ENCODE assay signal across 14 cellular contexts in the genomic region with DNA sequence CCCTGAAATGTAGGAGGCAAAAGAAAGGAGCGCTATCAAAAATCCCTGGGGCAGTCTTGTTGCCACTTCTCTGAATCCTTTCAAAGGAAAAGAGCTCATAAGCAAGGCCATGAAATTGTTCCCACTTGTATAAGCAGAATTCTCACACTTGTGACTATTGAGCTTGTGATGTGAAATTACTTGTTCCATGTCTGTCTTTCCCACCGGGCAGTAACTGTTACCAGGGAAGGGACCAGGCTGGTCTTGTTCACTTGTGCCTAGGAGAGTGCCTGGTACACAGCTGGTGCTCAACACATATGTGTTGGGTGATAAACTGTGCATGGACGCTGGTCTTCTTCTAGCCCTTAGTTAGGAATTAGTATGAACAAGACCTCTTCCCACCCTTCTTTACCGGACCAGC.
A peak's percentile ranks its signal among the peaks of the same experiment; 100 is the strongest.
DNase-seq lines count a peak whose midpoint lies in the region; ATAC-seq and TF ChIP-seq lines count a peak whose summit lies in the region.
"Had no signal": no experiment of that assay in that cellular context is flagged by ENCODE, and none has a peak within 500 bp of the region (broad histone marks: within the 10 kb centered on the region; RNA-seq: fewer than 3 reads in every experiment).

No MANE protein-coding gene starts in this region.

- ATAC-seq in heart right ventricle (peak in 3 of 8 donors; percentile 1 to 20 (median 5)), sciatic nerve (peak; percentile 57), GM19463 (IDR thresholded peaks at IDR 0.05; ENCODE audit: unreplicated experiment) (no peak)

- intact Hi-C loops in heart right ventricle (cut with DNase I) (no loop called here), cardiac septum (cut with DNase I) (loop anchor here (2.0 to 5.0 kb wide), 2 partner anchors 51 to 100 kb away; no protein-coding TSS in a partner anchor), left ventricle myocardium inferior (cut with micrococcal nuclease) (no loop called here), sciatic nerve (cut with DNase I) (no loop called here), vagina (cut with DNase I) (no loop called here)

- peak overlapping the region; percentile 30 to 83 (median 76) for H3K27ac ChIP-seq in heart right ventricle
- H3K27ac ChIP-seq in left ventricle myocardium inferior (replicated peaks), result peak overlapping the region; percentile 74
- H3K27ac ChIP-seq in vagina, result peak overlapping the region; percentile 89
- H3K27ac ChIP-seq: right lobe of liver, WERI-Rb-1 had no signal

- 77 to 80% methylated on average over 4 of the region's 4 CpGs for WGBS in heart right ventricle, 2 donors

- H3K27me3 ChIP-seq in heart right ventricle, result no peaks in the 10 kb centered on the region
- H3K27me3 ChIP-seq in left ventricle myocardium inferior (ENCODE audit: low read depth), result no peaks in the 10 kb centered on the region
- H3K27me3 ChIP-seq in vagina, result no peaks in the 10 kb centered on the region
- H3K27me3 ChIP-seq: right lobe of liver had no signal

- peaks cover 0 to 25% (median 16%) of the 10 kb centered on the region in 9 donors for H3K4me1 ChIP-seq in heart right ventricle
- peaks cover 22% of the 10 kb centered on the region for H3K4me1 ChIP-seq in left ventricle myocardium inferior
- peaks cover 23% of the 10 kb centered on the region for H3K4me1 ChIP-seq in vagina
- H3K4me1 ChIP-seq: HAP-1, right lobe of liver had no signal

- TF ChIP-seq POLR2A in vagina (IDR thresholded peaks at IDR 0.05), result no peak

- TF ChIP-seq CTCF in heart right ventricle (IDR thresholded peaks at IDR 0.05), result no peak
- TF ChIP-seq CTCF in left ventricle myocardium inferior (IDR thresholded peaks at IDR 0.05; ENCODE audit: borderline replicate concordance), result no peak
- TF ChIP-seq CTCF in vagina (IDR thresholded peaks at IDR 0.05), result no peak

- H3K9me3 ChIP-seq in heart right ventricle (no peaks in the 10 kb centered on the region), left ventricle myocardium inferior (replicated peaks) (no peaks in the 10 kb centered on the region), vagina (no peaks in the 10 kb centered on the region)
- H3K9me3 ChIP-seq: HAP-1, right lobe of liver, SK-N-SH had no signal

- H3K36me3 ChIP-seq in heart right ventricle, result no peaks in the 10 kb centered on the region
- H3K36me3 ChIP-seq in left ventricle myocardium inferior, result no peaks in the 10 kb centered on the region
- H3K36me3 ChIP-seq in vagina, result no peaks in the 10 kb centered on the region
- H3K36me3 ChIP-seq: HAP-1, right lobe of liver, WERI-Rb-1 had no signal

- H3K4me3 ChIP-seq in heart right ventricle (no peak overlapping the region), left ventricle myocardium inferior (no peak overlapping the region), vagina (no peak overlapping the region)
- H3K4me3 ChIP-seq: HAP-1, right lobe of liver had no signal

- DNase-seq in heart right ventricle, result no peak
- no peak for DNase-seq in cardiac septum (ENCODE audit: low spot score)
- no peak for DNase-seq in left ventricle myocardium inferior
- DNase-seq in sciatic nerve (ENCODE audit: low spot score), result no peak
- DNase-seq in vagina (ENCODE audit: extremely low spot score in 2 of 2), result no peak
- no peak for DNase-seq in stimulated activated CD4-positive, alpha-beta T cell treated with anti-CD3 and anti-CD28 coated beads, Interleukin-4, amount 100 ng/mL, for 4 hours
- no peak for DNase-seq in occipital lobe (lab: John Stamatoyannopoulos, UW)
- DNase-seq: cerebellar nuclear complex, COR-L47, right lobe of liver, SK-N-SH, WERI-Rb-1 had no signal
